Comparison of ENCODE assay signal across 2 cellular contexts in the genomic region with DNA sequence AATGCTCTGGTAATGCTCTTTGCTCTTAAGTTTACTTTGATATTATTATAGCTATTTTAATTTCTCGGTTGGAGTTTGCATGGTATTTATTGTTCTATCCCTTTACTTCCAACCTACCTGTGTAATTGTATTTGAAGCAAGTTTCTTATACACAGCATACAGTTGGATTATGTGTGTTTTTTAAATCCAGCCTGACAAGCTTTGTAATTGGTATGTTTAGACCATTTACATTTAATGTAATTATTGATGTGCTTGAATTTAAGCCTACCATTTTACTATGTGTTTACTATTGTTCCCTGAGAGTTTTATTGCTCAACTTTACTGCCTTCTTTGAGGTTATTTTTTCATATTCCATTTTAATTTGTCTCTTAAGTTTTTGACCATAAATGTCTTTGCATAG.
A peak's percentile ranks its signal among the peaks of the same experiment; 100 is the strongest.
TF ChIP-seq lines count a peak whose summit lies in the region.

No MANE protein-coding gene starts in this region.

TF ChIP-seq in HepG2, 621 proteins besides CTCF, POLR2A, EP300 and RAD21:
- TF ChIP-seq POLR2G (IDR thresholded peaks at IDR 0.05; ENCODE audit: low read depth, low read length) (no peak), ZMAT5 (CRISPR knock-in tag; IDR thresholded peaks at IDR 0.05; ENCODE audit: borderline replicate concordance, low read depth) (no peak), CCDC6 (CRISPR knock-in tag; IDR thresholded peaks at IDR 0.05) (no peak), U2AF2 (IDR thresholded peaks at IDR 0.05; ENCODE audit: low read depth, low read length) (no peak), HIVEP1 (CRISPR knock-in tag; IDR thresholded peaks at IDR 0.05) (no peak), MXD4 (CRISPR knock-in tag; IDR thresholded peaks at IDR 0.05) (no peak)

TF ChIP-seq in K562, 482 proteins besides CTCF, POLR2A, EP300 and RAD21:
- TF ChIP-seq ZNF507 (tag; conservative IDR thresholded peaks at IDR 0.05) (peak; percentile 96), RAD51 (IDR thresholded peaks at IDR 0.05; ENCODE audit: borderline replicate concordance, low read depth) (no peak), TEAD1 (CRISPR knock-in tag; IDR thresholded peaks at IDR 0.05) (no peak)
